Comparison of ENCODE assay signal across 8 cellular contexts in the genomic region with DNA sequence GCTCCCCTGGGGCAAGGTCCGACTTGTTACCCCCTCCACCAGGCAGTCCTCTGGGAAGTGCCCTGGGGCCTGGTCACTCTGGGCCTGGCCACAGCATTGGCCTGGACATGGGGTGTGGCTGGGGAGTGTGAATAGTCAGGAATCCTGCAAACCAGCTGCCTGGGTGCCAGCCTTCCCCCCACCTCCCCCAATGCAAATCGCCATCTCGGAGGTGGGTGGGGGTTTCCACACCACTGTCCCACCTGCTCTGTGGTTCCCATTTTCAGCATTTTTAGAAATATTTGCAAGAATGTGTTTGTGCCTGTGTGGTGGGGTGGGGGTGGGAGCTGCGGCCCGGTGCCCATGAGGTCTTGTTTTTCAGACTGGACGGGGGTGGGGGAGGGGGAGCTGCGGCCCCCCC.
DNase-seq lines count a peak whose midpoint lies in the region; ATAC-seq, FAIRE-seq and TF ChIP-seq lines count a peak whose summit lies in the region.
"Not testable (repeated sequence)": the region's sequence is repeated elsewhere in the genome, so short reads cannot be mapped to it uniquely, and the experiment has no call there.

No MANE protein-coding gene starts in this region.

- not testable (repeated sequence) for H3K9me3 ChIP-seq in GM12878 (replicated peaks; ENCODE audit: control insufficient read depth, insufficient read depth, low read length)

- H3K4me1 Mint-ChIP-seq in stimulated activated naive B cell treated with anti-CD40 and anti-IgM and Interleukin-4, amounts not matched to agents 10 μg/mL and 1 μg/mL and 100 μg/mL, for 72 hours = peaks cover 53 to 69% of the 10 kb centered on the region in 2 donors

- SMC1A ChIA-PET in GM12878 (lab: Charles Lee; ENCODE audit: uncharacterized antibody, unreplicated experiment) = not testable (repeated sequence)

- CTCF ChIA-PET in GM12878 (lab: Yijun Ruan, JAX) = not testable (repeated sequence)

- WGBS in GM12878 (ENCODE audit: insufficient coverage, insufficient replicate concordance, low lambda C conversion rate, missing lambda C conversion rate) = no CpG with 5 or more reads among the region's 7 CpGs

- H3K4me3 Mint-ChIP-seq in stimulated activated naive B cell treated with anti-CD40 and anti-IgM and Interleukin-4, amounts not matched to agents 10 μg/mL and 1 μg/mL and 100 μg/mL, for 72 hours = not testable (repeated sequence)

- intact Hi-C loops in GM12878 (cut with micrococcal nuclease; ENCODE audit: unreplicated experiment) = loop anchor here (5.0 kb wide), 1 partner anchor 119 kb away; no protein-coding TSS in a partner anchor

- not testable (repeated sequence) for H3K4me3 ChIP-seq in GM12878

- H3K4me1 ChIP-seq in GM12878 (ENCODE audit: control insufficient read depth, insufficient read depth, low read length) = peaks cover 64% of the 10 kb centered on the region

- TF ChIP-seq EP300 in GM12878 (IDR thresholded peaks at IDR 0.05; ENCODE audit: borderline replicate concordance in 1 of 2, control insufficient read depth in 1 of 2, low read depth in 2 of 2, low read length in 2 of 2) = not testable (repeated sequence)

- not testable (repeated sequence) for H3K27ac Mint-ChIP-seq in stimulated activated naive B cell treated with anti-CD40 and anti-IgM and Interleukin-4, amounts not matched to agents 10 μg/mL and 1 μg/mL and 100 μg/mL, for 72 hours

- in situ Hi-C loops in GM12878 (cut with MboI) = not testable (repeated sequence)

- H3K79me2 ChIP-seq in GM12878 (ENCODE audit: control insufficient read depth, insufficient read depth, low read length) = peaks cover 31% of the 10 kb centered on the region

- not testable (repeated sequence) for DNase-seq in GM12878 (ENCODE audit: low read depth, low spot score); stimulated activated naive B cell treated with anti-CD40 and anti-IgM and Interleukin-4, amounts not matched to agents 10 μg/mL and 1 μg/mL and 100 μg/mL, for 72 hours

- peaks cover 17 to 34% of the 10 kb centered on the region in 2 donors for H3K36me3 Mint-ChIP-seq in stimulated activated naive B cell treated with anti-CD40 and anti-IgM and Interleukin-4, amounts not matched to agents 10 μg/mL and 1 μg/mL and 100 μg/mL, for 72 hours

- peak; percentile 90 for FAIRE-seq in GM12878 (lab: Jason Lieb, UNC)

- not testable (repeated sequence) for BruUV-seq in GM12878 (replicated peaks; lab: Mats Ljungman, UMichigan)

- TF ChIP-seq POLR2A in GM12878 (IDR thresholded peaks at IDR 0.05; ENCODE audit: low read depth, low read length) = not testable (repeated sequence)

- H3K9me3 Mint-ChIP-seq in stimulated activated naive B cell treated with anti-CD40 and anti-IgM and Interleukin-4, amounts not matched to agents 10 μg/mL and 1 μg/mL and 100 μg/mL, for 72 hours = peaks cover 20 to 29% of the 10 kb centered on the region in 2 donors

- POLR2A ChIA-PET in GM12878 (lab: Charles Lee) = not testable (repeated sequence)

- ATAC-seq in GM18502 (IDR thresholded peaks at IDR 0.05; ENCODE audit: poor library complexity, unreplicated experiment) (peak; percentile 36), GM19324 (IDR thresholded peaks at IDR 0.05; ENCODE audit: low FRiP score, unreplicated experiment) (peak; percentile 37), GM21717 (IDR thresholded peaks at IDR 0.05; ENCODE audit: unreplicated experiment) (peak; percentile 27), HG02763 (IDR thresholded peaks at IDR 0.05; ENCODE audit: unreplicated experiment) (peak; percentile 46), HG03060 (IDR thresholded peaks at IDR 0.05; ENCODE audit: low read depth, unreplicated experiment) (peak; percentile 37), HG03442 (IDR thresholded peaks at IDR 0.05; ENCODE audit: unreplicated experiment) (peak; percentile 33), GM12878 (peak; percentile 62)
- ATAC-seq in stimulated activated naive B cell treated with anti-CD40 and anti-IgM and Interleukin-4, amounts not matched to agents 10 μg/mL and 1 μg/mL and 100 μg/mL, for 72 hours (replicated peaks) = peak; percentile 47 to 61

- RAD21 ChIA-PET in GM12878 (lab: Charles Lee; ENCODE audit: unreplicated experiment) = not testable (repeated sequence)

- H3K27me3 ChIP-seq in GM12878 (replicated peaks in 1 of 2; ENCODE audit: control insufficient read depth in 2 of 2, insufficient read depth in 2 of 2, low read length in 1 of 2) = not testable (repeated sequence)

- H3K27me3 Mint-ChIP-seq in stimulated activated naive B cell treated with anti-CD40 and anti-IgM and Interleukin-4, amounts not matched to agents 10 μg/mL and 1 μg/mL and 100 μg/mL, for 72 hours = not testable (repeated sequence)

- not testable (repeated sequence) for H3K4me2 ChIP-seq in GM12878 (ENCODE audit: control insufficient read depth, insufficient read depth)

- not testable (repeated sequence) for TF ChIP-seq CTCF in GM12878 (IDR thresholded peaks at IDR 0.05 in 2 of 3, conservative IDR thresholded peaks at IDR 0.05 in 1 of 3; ENCODE audit: control insufficient read depth in 2 of 3, extremely low read depth in 1 of 3, insufficient read depth in 1 of 3, low read depth in 3 of 3, low read length in 3 of 3)

- not testable (repeated sequence) for H2AFZ ChIP-seq in GM12878 (ENCODE audit: control insufficient read depth, low read depth, low read length)

- H3K9ac ChIP-seq in GM12878 (ENCODE audit: control insufficient read depth, insufficient read depth, low read length) = not testable (repeated sequence)

- H3K27ac ChIP-seq in GM12878 (ENCODE audit: control insufficient read depth, insufficient read depth) = not testable (repeated sequence)

- TF ChIP-seq RAD21 in GM12878 (IDR thresholded peaks at IDR 0.05; ENCODE audit: insufficient read depth, low read depth, low read length) = not testable (repeated sequence)

- not testable (repeated sequence) for H3K36me3 ChIP-seq in GM12878 (ENCODE audit: control insufficient read depth in 2 of 2, insufficient read depth in 2 of 2, low read length in 1 of 2)

- not testable (repeated sequence) for H4K20me1 ChIP-seq in GM12878 (ENCODE audit: control insufficient read depth, insufficient read depth)
